Comparison of ENCODE assay signal across 20 cellular contexts in genomic region chr11:134659882-134660281, GRCh38.
DNase-seq lines count a peak whose midpoint lies in the region; ATAC-seq and TF ChIP-seq lines count a peak whose summit lies in the region.
"Had no signal": no experiment of that assay in that cellular context is flagged by ENCODE, and none has a peak within 500 bp of the region (broad histone marks: within the 10 kb centered on the region; RNA-seq: fewer than 3 reads in every experiment).

No MANE protein-coding gene starts in this region.

- no peak overlapping the region for H2AFZ ChIP-seq in DND-41 (ENCODE audit: low read depth, low read length)

- H3K27ac ChIP-seq in DND-41 (ENCODE audit: low read length) (no peak overlapping the region), HEK293 (ENCODE audit: extremely low read depth, low read depth, low read length) (no peak overlapping the region), sigmoid colon (no peak overlapping the region)
- H3K27ac ChIP-seq: RWPE1 had no signal

- no peak overlapping the region for H3K4me2 ChIP-seq in DND-41 (ENCODE audit: insufficient read depth, low read length)

- CTCF ChIA-PET in HEK293 (lab: Yijun Ruan, JAX): no interaction called here

- no peak for ATAC-seq in DND-41 (ENCODE audit: insufficient read depth, low read depth)
- ATAC-seq: PC-3 had no signal

- H3K4me1 ChIP-seq in DND-41 (ENCODE audit: insufficient read depth, low read length): peaks cover 47% of the 10 kb centered on the region
- no peaks in the 10 kb centered on the region for H3K4me1 ChIP-seq in HEK293 (ENCODE audit: control insufficient read depth, insufficient read depth, low read length)
- H3K4me1 ChIP-seq in sigmoid colon: no peaks in the 10 kb centered on the region
- H3K4me1 ChIP-seq: Caco-2, HAP-1 had no signal

- 83 to 86% methylated on average over 8 of the region's 8 CpGs for WGBS in sigmoid colon, 2 donors

- TF ChIP-seq CTCF in DND-41 (IDR thresholded peaks at IDR 0.05; ENCODE audit: borderline replicate concordance, extremely low read depth, low read length, poor library complexity, severe bottlenecking): no peak
- TF ChIP-seq CTCF in HEK293 (tag by site-specific recombination; IDR thresholded peaks at IDR 0.05): no peak
- TF ChIP-seq CTCF in sigmoid colon (IDR thresholded peaks at IDR 0.05): no peak

- H3K9me3 ChIP-seq in DND-41 (ENCODE audit: insufficient read depth, low read length, severe bottlenecking): peaks cover 26% of the 10 kb centered on the region
- H3K9me3 ChIP-seq in HEK293 (ENCODE audit: control insufficient read depth, insufficient read depth, low read depth, low read length): no peaks in the 10 kb centered on the region
- H3K9me3 ChIP-seq in sigmoid colon: no peaks in the 10 kb centered on the region
- H3K9me3 ChIP-seq: HAP-1 had no signal

- DNase-seq in DND-41 (peak; percentile 2), islet precursor cell (peak; percentile 12), sigmoid colon (peak; percentile 30), NK-92 (lab: John Stamatoyannopoulos, UW; ENCODE audit: unreplicated experiment) (no peak), ecto neural progenitor cell (ENCODE audit: low spot score) (no peak), amygdala (lab: John Stamatoyannopoulos, UW) (no peak)
- DNase-seq: CD4-positive, CD25-positive, alpha-beta regulatory T cell; DMS153; EL; KG1; NCI-H1436; NCI-H2029; NCI-H2171; NCI-H446 treated with DMSO at 0.1 percent for 48 hours; NCI-H748 treated with DMSO at 0.1 percent for 48 hours; PC-3 had no signal

- no peak for TF ChIP-seq EP300 in sigmoid colon (IDR thresholded peaks at IDR 0.05)

- POLR2A ChIA-PET in HEK293 (lab: Yijun Ruan, JAX): no interaction called here

- H3K36me3 ChIP-seq in DND-41 (ENCODE audit: insufficient read depth, low read length): no peaks in the 10 kb centered on the region
- no peaks in the 10 kb centered on the region for H3K36me3 ChIP-seq in HEK293 (ENCODE audit: control insufficient read depth in 2 of 2, insufficient read depth in 1 of 2, low read length in 2 of 2)
- no peaks in the 10 kb centered on the region for H3K36me3 ChIP-seq in sigmoid colon
- H3K36me3 ChIP-seq: HAP-1 had no signal

- H3K79me2 ChIP-seq in DND-41 (ENCODE audit: insufficient read depth, low read length): peaks cover 3% of the 10 kb centered on the region; the same call in 1 of the 2 replicates

- no peaks in the 10 kb centered on the region for H4K20me1 ChIP-seq in DND-41 (ENCODE audit: insufficient read depth, low read length)

- no peaks in the 10 kb centered on the region for H3K27me3 ChIP-seq in DND-41 (ENCODE audit: insufficient read depth, low read length, poor library complexity)
- peaks cover 0 to 12% (median 0%) of the 10 kb centered on the region in 3 donors for H3K27me3 ChIP-seq in sigmoid colon

- TF ChIP-seq POLR2A in sigmoid colon (IDR thresholded peaks at IDR 0.05): no peak

- H3K4me3 ChIP-seq in DND-41 (ENCODE audit: low read depth in 1 of 2, low read length in 2 of 2): no peak overlapping the region
- no peak overlapping the region for H3K4me3 ChIP-seq in HEK293 (ENCODE audit: low read depth, low read length)
- H3K4me3 ChIP-seq in sigmoid colon: no peak overlapping the region
- H3K4me3 ChIP-seq: HAP-1 had no signal

- intact Hi-C loops in sigmoid colon (cut with DNase I): no loop called here

- H3K9ac ChIP-seq in DND-41 (ENCODE audit: low read depth, low read length): no peak overlapping the region

TF ChIP-seq in HEK293, 187 proteins besides CTCF, POLR2A, EP300 and RAD21:
- TF ChIP-seq ZNF76 (tag by site-specific recombination; IDR thresholded peaks at IDR 0.05; ENCODE audit: borderline replicate concordance, low read depth) (no peak), ZFP3 (tag by site-specific recombination; IDR thresholded peaks at IDR 0.05; ENCODE audit: low read depth) (no peak), ZNF558 (tag by site-specific recombination; IDR thresholded peaks at IDR 0.05) (no peak), ZNF488 (tag by site-specific recombination; IDR thresholded peaks at IDR 0.05) (no peak), ZNF274 (IDR thresholded peaks at IDR 0.05; ENCODE audit: low read length) (no peak), ZNF274 (tag by site-specific recombination; IDR thresholded peaks at IDR 0.05; ENCODE audit: borderline replicate concordance) (peak; percentile 33; the same call in 1 of the 2 replicates), ZNF623 (tag by site-specific recombination; IDR thresholded peaks at IDR 0.05) (no peak)

Comparison
In these comparisons a context has a peak if more than half of its experiments do, and no peak if none do; other contexts are left out.
1. DNase-seq: peak in DND-41 (single experiment), islet precursor cell (single experiment) and sigmoid colon (single experiment); none in NK-92 (single experiment), ecto neural progenitor cell (single experiment) and amygdala (0 of 56).